9 cellular contexts compared by ENCODE assay signal in the genomic region with DNA sequence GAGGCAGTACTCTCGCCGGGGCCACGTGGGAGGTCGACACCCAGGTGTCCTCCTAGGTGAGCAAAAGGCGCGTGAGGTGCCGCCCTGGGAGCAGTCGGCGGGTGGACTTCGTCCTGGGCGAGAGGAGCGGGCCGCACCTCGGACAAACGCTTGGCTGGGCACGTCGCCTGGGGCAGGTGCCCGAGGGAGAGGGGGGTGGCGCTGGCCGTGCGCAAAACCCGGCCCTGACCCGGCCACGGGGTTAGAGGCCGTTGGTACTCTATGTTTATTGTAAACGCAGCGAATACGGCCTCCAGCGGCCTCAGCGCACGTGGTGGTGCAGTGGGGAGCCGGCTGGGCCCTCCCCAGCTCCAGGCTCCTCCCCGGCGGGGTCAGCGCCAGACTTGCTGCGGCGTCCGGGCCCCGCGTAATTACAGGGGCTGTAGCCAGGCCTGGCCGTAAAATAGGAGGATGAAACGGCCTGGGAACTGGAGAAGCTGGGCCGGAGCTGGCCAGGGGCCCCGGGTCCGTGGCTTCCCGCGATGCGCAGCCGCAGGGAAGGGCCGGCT. TPM values are rescaled to one million over a fixed set of nuclear protein-coding genes. Genes with fewer than 3 reads are reported as not detected.
DNase-seq lines count a peak whose midpoint lies in the region; ATAC-seq, FAIRE-seq and TF ChIP-seq lines count a peak whose summit lies in the region.
"Had no signal": no experiment of that assay in that cellular context is flagged by ENCODE, and none has a peak within 500 bp of the region (broad histone marks: within the 10 kb centered on the region; RNA-seq: fewer than 3 reads in every experiment).

No MANE protein-coding gene starts in this region.

- peak overlapping the region; percentile 2 for H2AFZ ChIP-seq in neuron (ENCODE audit: low read depth, low read length)

- H3K9me3 ChIP-seq in Caco-2 (no peaks in the 10 kb centered on the region), neuron (ENCODE audit: low read length) (no peaks in the 10 kb centered on the region)

- H3K27me3 Mint-ChIP-seq in Caco-2 (ENCODE audit: insufficient read depth, unreplicated experiment) = no peaks in the 10 kb centered on the region

- DNase-seq in Caco-2 (peak; percentile 75 to 81), SK-N-DZ (ENCODE audit: low spot score) (peak; percentile 43), frontal cortex (ENCODE audit: low spot score in 2 of 2) (peak; percentile 65 to 79), NCI-H2171 (lab: John Stamatoyannopoulos, UW) (no peak)
- no peak for DNase-seq in activated effector memory CD4-positive, alpha-beta T cell treated with Interleukin-2 at 50 U/mL for 16 hours
- DNase-seq in stimulated activated CD4-positive, alpha-beta T cell treated with anti-CD3 and anti-CD28 coated beads, Interleukin-4, amount 100 ng/mL, for 4 hours = no peak

- TF ChIP-seq CTCF in Caco-2 (IDR thresholded peaks at IDR 0.05; ENCODE audit: insufficient read depth in 1 of 2, low read depth in 1 of 2, low read length in 1 of 2, severe bottlenecking in 1 of 2, unreplicated experiment in 1 of 2) = no peak

- peak overlapping the region; percentile 68 for H3K4me3 ChIP-seq in Caco-2 (ENCODE audit: low read depth, low read length)
- peak overlapping the region; percentile 39 for H3K4me3 ChIP-seq in neuron (ENCODE audit: low read length)

- peak overlapping the region; percentile 80 for H3K27ac Mint-ChIP-seq in Caco-2 (ENCODE audit: unreplicated experiment)

- peaks cover 42% of the 10 kb centered on the region for H3K4me1 Mint-ChIP-seq in Caco-2 (ENCODE audit: low read depth, unreplicated experiment)

- no peaks in the 10 kb centered on the region for H3K9me3 Mint-ChIP-seq in Caco-2 (ENCODE audit: unreplicated experiment)

- CTCF ChIA-PET in Caco-2 (lab: Charles Lee) = interaction anchor here (0.5 to 2.9 kb wide), 10 partner anchors 8 to 86 kb away, joined by 3 to 16 read pairs (median 6); partner anchors contain the start of genes KRTCAP2 and SLC50A1

- intact Hi-C loops in Caco-2 (cut with micrococcal nuclease; ENCODE audit: unreplicated experiment) = loop anchor here (1.0 to 5.0 kb wide), 5 partner anchors 9 to 124 kb away; partner anchors contain the start of genes SLC50A1 and ZBTB7B

- no peak for ATAC-seq in HG03342 (IDR thresholded peaks at IDR 0.05; ENCODE audit: unreplicated experiment)

- POLR2A ChIA-PET in Caco-2 (lab: Charles Lee) = interaction anchor here (0.6 to 1.7 kb wide), 4 partner anchors 9 to 152 kb away, joined by 3 to 7 read pairs (median 4); partner anchors contain the start of gene SLC50A1

- H3K4me1 ChIP-seq in Caco-2 = peaks cover 60% of the 10 kb centered on the region
- peaks cover 42% of the 10 kb centered on the region for H3K4me1 ChIP-seq in neuron (ENCODE audit: insufficient read depth, low read length)

- H3K27me3 ChIP-seq in Caco-2 (replicated peaks; ENCODE audit: control insufficient read depth, insufficient read depth, low read length) = no peaks in the 10 kb centered on the region
- H3K27me3 ChIP-seq in neuron (ENCODE audit: insufficient read depth, low read length) = peaks cover 66% of the 10 kb centered on the region

- H3K4me3 Mint-ChIP-seq in Caco-2 (ENCODE audit: unreplicated experiment) = peak overlapping the region; percentile 89

- peaks cover 34% of the 10 kb centered on the region for H3K36me3 Mint-ChIP-seq in Caco-2 (ENCODE audit: insufficient read depth, unreplicated experiment)

- BruUV-seq in Caco-2 (replicated peaks; lab: Mats Ljungman, UMichigan) = no TSS peak

- no peaks in the 10 kb centered on the region for H3K36me3 ChIP-seq in Caco-2 (ENCODE audit: control insufficient read depth, insufficient read depth, low read length)
- H3K36me3 ChIP-seq in neuron (ENCODE audit: insufficient read depth, low read length) = no peaks in the 10 kb centered on the region

- FAIRE-seq in frontal cortex (lab: Jason Lieb, UNC) = no peak
- FAIRE-seq: colon had no signal

RNA-seq across cellular contexts. Expression of gene EFNA1, which starts 1.7 kb away (rescaled TPM):
- total RNA-seq in Caco-2 (2022) (42.5 and 47.9 TPM in 2 replicates), frontal cortex (4.1 TPM)
- polyA plus RNA-seq in SK-N-DZ (2014; cell fraction: cytosol; rRNA removed) = 3.2 and 3.8 TPM in 2 replicates
- polyA plus RNA-seq in SK-N-DZ (2014; cell fraction: nucleus; rRNA removed) = 3.3 and 4.0 TPM in 2 replicates

RNA-seq across cellular contexts. Expression of gene SLC50A1, which starts 9.6 kb away (rescaled TPM):
- total RNA-seq in Caco-2 (2022) = 38.4 and 43.6 TPM in 2 replicates
- 37.2 and 42.8 TPM in 2 replicates for polyA plus RNA-seq in SK-N-DZ (2014; cell fraction: cytosol; rRNA removed)
- polyA plus RNA-seq in SK-N-DZ (2014; cell fraction: nucleus; rRNA removed) = 18.7 and 19.9 TPM in 2 replicates
- total RNA-seq in frontal cortex = 4.9 TPM

RNA-seq across cellular contexts. Expression of gene DPM3, which starts 14.3 kb away (rescaled TPM):
- 27.8 and 30.7 TPM in 2 replicates for total RNA-seq in Caco-2 (2022)
- polyA plus RNA-seq in SK-N-DZ (2014; cell fraction: cytosol; rRNA removed) = 102 and 118 TPM in 2 replicates
- 110 and 199 TPM in 2 replicates for polyA plus RNA-seq in SK-N-DZ (2014; cell fraction: nucleus; rRNA removed)
- total RNA-seq in frontal cortex = 15.1 TPM

RNA-seq across cellular contexts. Expression of gene KRTCAP2, which starts 47.1 kb away (rescaled TPM):
- total RNA-seq in Caco-2 (2022) (215 and 219 TPM in 2 replicates), frontal cortex (74.6 TPM)
- 134 and 157 TPM in 2 replicates for polyA plus RNA-seq in SK-N-DZ (2014; cell fraction: cytosol; rRNA removed)
- 147 and 176 TPM in 2 replicates for polyA plus RNA-seq in SK-N-DZ (2014; cell fraction: nucleus; rRNA removed)

RNA-seq across cellular contexts. Expression of gene EFNA3, which starts 47.4 kb away (rescaled TPM):
- total RNA-seq in Caco-2 (2022) = 3.4 and 3.5 TPM in 2 replicates
- 13.3 and 15.9 TPM in 2 replicates for polyA plus RNA-seq in SK-N-DZ (2014; cell fraction: cytosol; rRNA removed)
- 10.2 and 10.5 TPM in 2 replicates for polyA plus RNA-seq in SK-N-DZ (2014; cell fraction: nucleus; rRNA removed)
- total RNA-seq in frontal cortex = 9.8 TPM

Comparison
In these comparisons a context has a peak if more than half of its experiments do, and no peak if none do; other contexts are left out.
1. DNase-seq: peak in Caco-2 (2 of 2), SK-N-DZ (single experiment) and frontal cortex (2 of 2); none in NCI-H2171 (single experiment), activated effector memory CD4-positive, alpha-beta T cell treated with Interleukin-2 at 50 U/mL for 16 hours (single experiment) and stimulated activated CD4-positive, alpha-beta T cell treated with anti-CD3 and anti-CD28 coated beads, Interleukin-4, amount 100 ng/mL, for 4 hours (0 of 2).